20 cellular contexts compared by ENCODE assay signal in the genomic region with DNA sequence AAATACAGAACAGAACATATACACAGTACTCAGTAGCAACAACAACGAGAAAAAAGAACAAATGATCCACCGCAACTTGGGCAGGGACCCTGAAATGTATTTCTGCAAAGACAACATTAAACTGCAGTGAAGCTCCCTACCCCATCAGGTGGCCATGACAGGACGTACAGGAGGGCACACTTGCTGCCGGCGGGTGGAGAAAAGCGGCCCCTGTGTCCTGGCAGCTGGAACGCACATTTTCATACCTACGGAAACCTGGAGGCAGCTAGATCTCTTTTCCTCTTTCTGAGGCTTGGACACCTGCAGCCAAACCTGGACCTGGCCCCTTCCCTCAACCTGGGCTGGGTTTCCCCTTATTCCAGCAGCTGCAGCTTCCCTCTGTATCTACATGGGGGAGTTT. TPM values are rescaled to one million over a fixed set of nuclear protein-coding genes. Genes with fewer than 3 reads are reported as not detected.
A peak's percentile ranks its signal among the peaks of the same experiment; 100 is the strongest.
DNase-seq lines count a peak whose midpoint lies in the region; ATAC-seq, FAIRE-seq and TF ChIP-seq lines count a peak whose summit lies in the region.
"Had no signal": no experiment of that assay in that cellular context is flagged by ENCODE, and none has a peak within 500 bp of the region (broad histone marks: within the 10 kb centered on the region; RNA-seq: fewer than 3 reads in every experiment).

No MANE protein-coding gene starts in this region.

- H4K20me1 ChIP-seq in GM23338 (replicated peaks; ENCODE audit: insufficient read depth) (no peaks in the 10 kb centered on the region), GM12878 (ENCODE audit: control insufficient read depth, insufficient read depth) (no peaks in the 10 kb centered on the region)

- H3K27me3 Mint-ChIP-seq in GM23338 (ENCODE audit: insufficient read depth, low read depth, poor library complexity) (peaks cover 5% of the 10 kb centered on the region), immature natural killer cell (ENCODE audit: low read depth in 3 of 3) (peaks cover 1 to 12% (median 2%) of the 10 kb centered on the region in 3 donors)
- H3K27me3 Mint-ChIP-seq in activated naive CD8-positive, alpha-beta T cell treated with anti-CD3 and anti-CD28 coated beads, Interleukin-2, amount 50 U/mL, for 24 hours = no peaks in the 10 kb centered on the region

- SMC1A ChIA-PET in GM12878 (lab: Charles Lee; ENCODE audit: uncharacterized antibody, unreplicated experiment) = interaction anchor here (1.6 kb wide), 1 partner anchor 87 kb away, joined by 4 read pairs; a partner anchor contains a TSS

- H3K4me3 Mint-ChIP-seq in GM23338 (no peak overlapping the region), immature natural killer cell (no peak overlapping the region)
- H3K4me3 Mint-ChIP-seq in activated naive CD8-positive, alpha-beta T cell treated with anti-CD3 and anti-CD28 coated beads, Interleukin-2, amount 50 U/mL, for 24 hours = no peak overlapping the region
- H3K4me3 Mint-ChIP-seq: CD4-positive, CD25-positive, alpha-beta regulatory T cell; CD8-positive, alpha-beta T cell; HFFc6 had no signal

- BruUV-seq in GM12878 (replicated peaks; lab: Mats Ljungman, UMichigan) = no TSS peak

- ATAC-seq in GM23338 (no peak), GM12878 (no peak)
- ATAC-seq in activated naive CD8-positive, alpha-beta T cell treated with anti-CD3 and anti-CD28 coated beads, Interleukin-2, amount 50 U/mL, for 24 hours = no peak
- ATAC-seq: CD8-positive, alpha-beta T cell had no signal

- CTCF ChIA-PET in GM12878 (lab: Yijun Ruan, JAX) = no interaction called here

- H3K4me3 ChIP-seq in GM23338 (no peak overlapping the region), GM12878 (no peak overlapping the region), trophoblast cell (ENCODE audit: low read depth, low read length) (no peak overlapping the region)
- H3K4me3 ChIP-seq: HAP-1 had no signal

- no peak overlapping the region for H3K4ac ChIP-seq in trophoblast cell (ENCODE audit: low read depth, low read length)

- TF ChIP-seq CTCF in GM23338 (conservative IDR thresholded peaks at IDR 0.05; ENCODE audit: low read depth in 2 of 2) = no peak
- no peak for TF ChIP-seq CTCF in GM12878 (IDR thresholded peaks at IDR 0.05 in 2 of 3, conservative IDR thresholded peaks at IDR 0.05 in 1 of 3; ENCODE audit: control insufficient read depth in 2 of 3, extremely low read depth in 1 of 3, insufficient read depth in 1 of 3, low read depth in 3 of 3, low read length in 3 of 3)

- in situ Hi-C loops in GM12878 (cut with MboI) = no loop called here

- no peak overlapping the region for H2AK5ac ChIP-seq in trophoblast cell (ENCODE audit: low read length)

- H2BK120ac ChIP-seq in trophoblast cell (ENCODE audit: insufficient read depth, low read length, poor library complexity) = no peak overlapping the region

- intact Hi-C loops in GM12878 (cut with micrococcal nuclease; ENCODE audit: unreplicated experiment) = no loop called here

- no peak overlapping the region for H4K8ac ChIP-seq in trophoblast cell (ENCODE audit: low read depth, low read length)

- H3K79me1 ChIP-seq in trophoblast cell (ENCODE audit: low read length) = no peaks in the 10 kb centered on the region

- no peak for FAIRE-seq in GM12878 (lab: Jason Lieb, UNC)
- FAIRE-seq: GM12891, H54 had no signal

- H3K9me3 ChIP-seq in GM12878 (replicated peaks; ENCODE audit: control insufficient read depth, insufficient read depth, low read length) (no peaks in the 10 kb centered on the region; the same call in 2 of the 3 replicates), trophoblast cell (ENCODE audit: insufficient read depth, low read depth, low read length) (peaks cover 12% of the 10 kb centered on the region)
- H3K9me3 ChIP-seq: Caco-2 had no signal

- H3K79me2 ChIP-seq in GM23338 (replicated peaks; ENCODE audit: insufficient read depth) = no peaks in the 10 kb centered on the region
- no peaks in the 10 kb centered on the region for H3K79me2 ChIP-seq in GM12878 (ENCODE audit: control insufficient read depth, insufficient read depth, low read length)
- H3K79me2 ChIP-seq in trophoblast cell (ENCODE audit: control insufficient read depth, insufficient read depth, low read length, poor library complexity) = no peaks in the 10 kb centered on the region

- H3K4me1 ChIP-seq in GM23338 (ENCODE audit: insufficient read depth) (no peaks in the 10 kb centered on the region), GM12878 (ENCODE audit: control insufficient read depth, insufficient read depth, low read length) (no peaks in the 10 kb centered on the region), trophoblast cell (ENCODE audit: control insufficient read depth in 1 of 2, insufficient read depth in 2 of 2, low read length in 2 of 2) (no peaks in the 10 kb centered on the region)
- H3K4me1 ChIP-seq: Caco-2, HAP-1 had no signal

- H3K4me2 ChIP-seq in GM23338 (no peak overlapping the region), GM12878 (ENCODE audit: control insufficient read depth, insufficient read depth) (no peak overlapping the region), trophoblast cell (ENCODE audit: low read length) (no peak overlapping the region)

- TF ChIP-seq POLR2A in GM12878 (IDR thresholded peaks at IDR 0.05; ENCODE audit: low read depth, low read length) = no peak

- no peak for DNase-seq in GM23338 (ENCODE audit: low spot score)
- peak; percentile 49 to 66 for DNase-seq in NCI-H526 (lab: John Stamatoyannopoulos, UW)
- DNase-seq in GM12878 (ENCODE audit: low read depth, low spot score) = no peak
- DNase-seq in trophoblast cell = no peak
- no peak for DNase-seq in MV-4-11 (lab: John Stamatoyannopoulos, UW)
- no peak for DNase-seq in immature natural killer cell
- DNase-seq in NCI-H2196 (lab: John Stamatoyannopoulos, UW; ENCODE audit: unreplicated experiment) = no peak
- DNase-seq in activated naive CD8-positive, alpha-beta T cell treated with anti-CD3 and anti-CD28 coated beads, Interleukin-2, amount 50 U/mL, for 24 hours = no peak
- DNase-seq: C1 segment of cervical spinal cord; CD4-positive, CD25-positive, alpha-beta regulatory T cell; CD8-positive, alpha-beta T cell; DMS153; EL; GDM1; GOT3; HFFc6 had no signal

- POLR2A ChIA-PET in GM12878 (lab: Charles Lee) = interaction anchor here (0.8 kb wide), 1 partner anchor 9 kb away, joined by 3 read pairs; no protein-coding TSS in a partner anchor

- no peaks in the 10 kb centered on the region for H3K36me3 ChIP-seq in GM23338 (ENCODE audit: insufficient read depth)
- H3K36me3 ChIP-seq in GM12878 (ENCODE audit: control insufficient read depth in 2 of 2, insufficient read depth in 2 of 2, low read length in 1 of 2) = no peaks in the 10 kb centered on the region
- H3K36me3 ChIP-seq in trophoblast cell (ENCODE audit: control insufficient read depth in 1 of 2, insufficient read depth in 2 of 2, low read length in 2 of 2) = no peaks in the 10 kb centered on the region
- H3K36me3 ChIP-seq: HAP-1 had no signal

- H3K9me2 ChIP-seq in GM23338 (ENCODE audit: insufficient read depth) = no peaks in the 10 kb centered on the region

- WGBS in GM12878 (ENCODE audit: insufficient coverage, insufficient replicate concordance, low lambda C conversion rate, missing lambda C conversion rate) = 20% methylated on average over 8 of the region's 8 CpGs
- no CpG with 5 or more reads among the region's 8 CpGs for whole genome bisulfite sequencing in trophoblast cell (ENCODE audit: extremely low coverage, insufficient coverage, insufficient read length)

- H2BK5ac ChIP-seq in trophoblast cell (ENCODE audit: low read depth, low read length, poor library complexity) = no peak overlapping the region

- H3K14ac ChIP-seq in trophoblast cell (ENCODE audit: low read length) = no peak overlapping the region

- H3K4me1 Mint-ChIP-seq in GM23338 (no peaks in the 10 kb centered on the region), immature natural killer cell (no peaks in the 10 kb centered on the region)
- H3K4me1 Mint-ChIP-seq in activated naive CD8-positive, alpha-beta T cell treated with anti-CD3 and anti-CD28 coated beads, Interleukin-2, amount 50 U/mL, for 24 hours = no peaks in the 10 kb centered on the region
- H3K4me1 Mint-ChIP-seq: CD4-positive, CD25-positive, alpha-beta regulatory T cell had no signal

- H4K91ac ChIP-seq in trophoblast cell (ENCODE audit: low read depth, low read length) = no peak overlapping the region

- RAD21 ChIA-PET in GM12878 (lab: Charles Lee; ENCODE audit: unreplicated experiment) = no interaction called here

- H2BK12ac ChIP-seq in trophoblast cell (ENCODE audit: low read length) = no peak overlapping the region

- H2AFZ ChIP-seq in GM23338 (peak overlapping the region; percentile 76), GM12878 (ENCODE audit: control insufficient read depth, low read depth, low read length) (no peak overlapping the region), trophoblast cell (ENCODE audit: insufficient read depth, low read length, poor library complexity) (no peak overlapping the region)

- H3K27ac ChIP-seq in GM23338 (ENCODE audit: low read depth) (no peak overlapping the region), GM12878 (ENCODE audit: control insufficient read depth, insufficient read depth) (no peak overlapping the region), trophoblast cell (ENCODE audit: low read depth, low read length) (no peak overlapping the region)

- no peak for TF ChIP-seq RAD21 in GM12878 (IDR thresholded peaks at IDR 0.05; ENCODE audit: insufficient read depth, low read depth, low read length)

- H3K36me3 Mint-ChIP-seq in GM23338 (ENCODE audit: low read depth) (peaks cover 17% of the 10 kb centered on the region; the same call in 2 of the 3 replicates), immature natural killer cell (no peaks in the 10 kb centered on the region)
- no peaks in the 10 kb centered on the region for H3K36me3 Mint-ChIP-seq in activated naive CD8-positive, alpha-beta T cell treated with anti-CD3 and anti-CD28 coated beads, Interleukin-2, amount 50 U/mL, for 24 hours (ENCODE audit: low read depth)
- H3K36me3 Mint-ChIP-seq: CD4-positive, CD25-positive, alpha-beta regulatory T cell; CD8-positive, alpha-beta T cell had no signal

- H3K9ac ChIP-seq in GM12878 (ENCODE audit: control insufficient read depth, insufficient read depth, low read length) = no peak overlapping the region
- H3K9ac ChIP-seq in trophoblast cell (ENCODE audit: low read length) = no peak overlapping the region

- H3K27ac Mint-ChIP-seq in GM23338 = no peak overlapping the region
- no peak overlapping the region for H3K27ac Mint-ChIP-seq in immature natural killer cell
- no peak overlapping the region for H3K27ac Mint-ChIP-seq in activated naive CD8-positive, alpha-beta T cell treated with anti-CD3 and anti-CD28 coated beads, Interleukin-2, amount 50 U/mL, for 24 hours
- H3K27ac Mint-ChIP-seq: CD4-positive, CD25-positive, alpha-beta regulatory T cell; CD8-positive, alpha-beta T cell; HFFc6 had no signal

- H4K12ac ChIP-seq in trophoblast cell (ENCODE audit: low read depth, low read length) = no peak overlapping the region

- H3K18ac ChIP-seq in trophoblast cell (ENCODE audit: low read length) = no peak overlapping the region

- H3K9me3 Mint-ChIP-seq in GM23338 (peaks cover 90% of the 10 kb centered on the region), immature natural killer cell (peaks cover 0 to 2% (median 0%) of the 10 kb centered on the region in 6 donors)
- H3K9me3 Mint-ChIP-seq in activated naive CD8-positive, alpha-beta T cell treated with anti-CD3 and anti-CD28 coated beads, Interleukin-2, amount 50 U/mL, for 24 hours = no peaks in the 10 kb centered on the region
- H3K9me3 Mint-ChIP-seq: CD8-positive, alpha-beta T cell had no signal

- H3K27me3 ChIP-seq in GM23338 (ENCODE audit: insufficient read depth) (no peaks in the 10 kb centered on the region), GM12878 (replicated peaks in 1 of 2; ENCODE audit: control insufficient read depth in 2 of 2, insufficient read depth in 2 of 2, low read length in 1 of 2) (no peaks in the 10 kb centered on the region), trophoblast cell (ENCODE audit: insufficient read depth, low read length) (no peaks in the 10 kb centered on the region)

- H3K23ac ChIP-seq in trophoblast cell (ENCODE audit: low read length) = peak overlapping the region; percentile 61

- TF ChIP-seq EP300 in GM12878 (IDR thresholded peaks at IDR 0.05; ENCODE audit: borderline replicate concordance in 1 of 2, control insufficient read depth in 1 of 2, low read depth in 2 of 2, low read length in 2 of 2) = no peak

- no peaks in the 10 kb centered on the region for H3F3A ChIP-seq in GM23338 (replicated peaks; ENCODE audit: low read depth)

RNA-seq across cellular contexts. Expression of a gene that starts 42.2 kb away (rescaled TPM):
- total RNA-seq in GM23338 (2014; rRNA removed; shearing (Covaris generic)) = 11.5 and 12.3 TPM in 2 replicates
- polyA plus RNA-seq in GM23338 (2016; fragmentation: Nextera tagmentation; extraction: Ambion mirVana) = 9.0 and 9.2 TPM in 2 replicates
- total RNA-seq in GM12878 (2013; cell fraction: nucleolus; rRNA removed) = 60.7 and 65.8 TPM in 2 replicates
- total RNA-seq in GM12878 (2014; rRNA removed) = 4.5 and 4.9 TPM in 2 replicates
- total RNA-seq in GM12878 (2014; rRNA removed; fragmentation: Illumina TruSeq; extraction: Trizol) = 5.2 and 5.6 TPM in 2 replicates
- total RNA-seq in GM12878 (2021) = 5.9 and 7.6 TPM in 2 replicates
- polyA plus RNA-seq in GM12878 (2011; ENCODE audit: low read depth) = 1.7 TPM
- polyA plus RNA-seq in GM12878 (2011; rRNA removed) = 11.1 and 17.7 TPM in 2 replicates
- polyA plus RNA-seq in GM12878 (2011; cell fraction: cytosol; rRNA removed) = 5.9 and 6.2 TPM in 2 replicates
- polyA plus RNA-seq in GM12878 (2011; cell fraction: nucleus; rRNA removed) = 21.0 and 23.6 TPM in 2 replicates
- 3.2 and 4.1 TPM in 2 replicates for polyA plus RNA-seq in GM12878 (2012)
- 6.2 and 9.1 TPM in 2 replicates for polyA plus RNA-seq in GM12878 (2014; fragmentation: Illumina TruSeq; extraction: Trizol)
- polyA plus RNA-seq in GM12878 (2014; fragmentation: Nextera tagmentation; extraction: Ambion mirVana) = 1 to 10 TPM in 1 of 2 experiments, under 1 TPM in 1; 0.64 to 1.2 TPM
- polyA plus RNA-seq in GM12878 (2014; rRNA removed) = 5.8 and 6.8 TPM in 2 replicates
- polyA plus RNA-seq in GM12878 (2016; fragmentation: Nextera tagmentation; extraction: Ambion mirVana) = 1 to 10 TPM; 2.0 TPM
- 4.8 and 5.7 TPM in 2 replicates for polyA minus RNA-seq in GM12878 (2011; rRNA and poly(A)+ RNA removed)
- 2.0 and 3.5 TPM in 2 replicates for polyA minus RNA-seq in GM12878 (2011; cell fraction: cytosol; rRNA and poly(A)+ RNA removed)
- polyA minus RNA-seq in GM12878 (2011; cell fraction: nucleus; rRNA and poly(A)+ RNA removed) = 7.6 and 17.0 TPM in 2 replicates
- 12.3 and 12.7 TPM in 2 replicates for polyA plus RNA-seq in trophoblast cell (2013)
- 1 to 10 TPM; 2.2 to 5.1 (median 2.7) TPM for polyA plus RNA-seq in immature natural killer cell

Comparison
In these comparisons a context has a peak if more than half of its experiments do, and no peak if none do; other contexts are left out.
1. DNase-seq: peak in NCI-H526 (2 of 2); none in GM23338 (single experiment), GM12878 (single experiment), trophoblast cell (0 of 2), MV-4-11 (single experiment), immature natural killer cell (0 of 3), NCI-H2196 (single experiment) and activated naive CD8-positive, alpha-beta T cell treated with anti-CD3 and anti-CD28 coated beads, Interleukin-2, amount 50 U/mL, for 24 hours (single experiment).